Comparison of ENCODE assay signal across 23 cellular contexts in the genomic region with DNA sequence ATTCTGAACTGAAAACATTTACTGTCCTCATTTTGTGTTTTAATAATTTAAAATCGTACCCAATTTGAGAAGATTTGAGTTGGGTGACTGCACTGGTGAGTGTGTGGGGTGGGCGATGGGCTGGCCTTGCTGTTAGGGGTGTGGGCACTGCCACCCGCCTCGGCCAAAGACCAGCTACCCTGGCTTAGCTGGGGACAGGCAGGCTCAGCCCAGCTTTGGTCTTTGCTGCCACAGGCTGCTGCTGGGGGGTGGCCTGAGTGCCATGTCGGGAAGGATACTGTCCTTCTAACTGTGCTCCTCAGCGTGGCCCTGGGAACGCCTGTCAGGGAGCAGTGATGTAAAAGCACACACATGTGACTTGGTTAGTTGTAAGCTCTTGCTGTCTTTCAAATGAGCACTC. TPM values are rescaled to one million over a fixed set of nuclear protein-coding genes. Genes with fewer than 3 reads are reported as not detected.
"Had no signal": no experiment of that assay in that cellular context is flagged by ENCODE, and none has a peak within 500 bp of the region (broad histone marks: within the 10 kb centered on the region; RNA-seq: fewer than 3 reads in every experiment).

No MANE protein-coding gene starts in this region.

- H2AFZ ChIP-seq: parathyroid adenoma had no signal

- ATAC-seq: foreskin keratinocyte; left lobe of liver; mucosa of descending colon; natural killer cell treated with Interleukin-12 subunit alpha and Interleukin-12 subunit beta and Interleukin-15 and Interleukin-18, amount 100 ng/mL, for 72 hours; right cardiac atrium; stimulated activated naive B cell treated with anti-CD40 and anti-IgM and Interleukin-4, amounts not matched to agents 10 μg/mL and 1 μg/mL and 100 μg/mL, for 72 hours had no signal

- H3K36me3 ChIP-seq: colonic mucosa had no signal

- DNase-seq: colonic mucosa; effector CD8-positive, alpha-beta T cell; foreskin keratinocyte; kidney; mucosa of descending colon; naive B cell; right cardiac atrium; small intestine; stimulated activated CD4-positive, alpha-beta T cell treated with anti-CD3 and anti-CD28 coated beads, Interleukin-15, amount 100 ng/mL, for 24 hours; stimulated activated CD4-positive, alpha-beta T cell treated with anti-CD3 and anti-CD28 coated beads, Interleukin-2, amount 100 ng/mL, for 48 hours; stimulated activated naive B cell treated with anti-CD40 and anti-IgM and Interleukin-4, amounts not matched to agents 10 μg/mL and 1 μg/mL and 100 μg/mL, for 72 hours had no signal

- H3K4me1 ChIP-seq: colonic mucosa had no signal

- H3K9ac ChIP-seq: parathyroid adenoma had no signal

- H3K27ac ChIP-seq: colonic mucosa, esophagus muscularis mucosa, foreskin keratinocyte, parathyroid adenoma, suprapubic skin had no signal

- FAIRE-seq: endothelial cell of umbilical vein, kidney, small intestine had no signal

- H3K4me3 ChIP-seq: colonic mucosa, esophagus muscularis mucosa, lung, mucosa of descending colon, suprapubic skin had no signal

- H3K9me3 ChIP-seq: colonic mucosa, esophagus muscularis mucosa, mucosa of descending colon, suprapubic skin had no signal

- H3K27me3 ChIP-seq: colonic mucosa, esophagus muscularis mucosa, foreskin keratinocyte, suprapubic skin had no signal

RNA-seq across cellular contexts. Expression of a gene that starts 47.3 kb away (rescaled TPM):
- total RNA-seq: chondrocyte; endothelial cell of umbilical vein; esophagus muscularis mucosa; fibroblast of lung; foreskin keratinocyte; kidney; left lobe of liver; lung; natural killer cell treated with Interleukin-12 subunit alpha and Interleukin-12 subunit beta and Interleukin-15 and Interleukin-18, amount 100 ng/mL, for 72 hours; neural crest cell; osteoblast; right cardiac atrium; suprapubic skin had no signal
- polyA plus RNA-seq: endothelial cell of umbilical vein, fibroblast of lung, foreskin keratinocyte, liver, right cardiac atrium had no signal
